In genomic region chr22:29879738-29880137, GRCh38 we compare ENCODE assay signal across 1 cellular context.
A peak's percentile ranks its signal among the peaks of the same experiment; 100 is the strongest.
TF ChIP-seq lines count a peak whose summit lies in the region.

No MANE protein-coding gene starts in this region.

TF ChIP-seq in HepG2, 621 proteins besides CTCF, POLR2A, EP300 and RAD21:
- TF ChIP-seq NFYC (CRISPR knock-in tag; IDR thresholded peaks at IDR 0.05) (peak; percentile 73), NFYB (CRISPR knock-in tag; IDR thresholded peaks at IDR 0.05) (peak; percentile 76), YEATS4 (CRISPR knock-in tag; IDR thresholded peaks at IDR 0.05; ENCODE audit: borderline replicate concordance) (no peak), AGO2 (optimal IDR thresholded peaks at IDR 0.05; ENCODE audit: low read depth, low read length) (no peak), RORA (CRISPR knock-in tag; IDR thresholded peaks at IDR 0.05) (no peak), FIP1L1 (IDR thresholded peaks at IDR 0.05; ENCODE audit: borderline replicate concordance, insufficient read depth, low read depth, low read length) (no peak)
